In the genomic region with DNA sequence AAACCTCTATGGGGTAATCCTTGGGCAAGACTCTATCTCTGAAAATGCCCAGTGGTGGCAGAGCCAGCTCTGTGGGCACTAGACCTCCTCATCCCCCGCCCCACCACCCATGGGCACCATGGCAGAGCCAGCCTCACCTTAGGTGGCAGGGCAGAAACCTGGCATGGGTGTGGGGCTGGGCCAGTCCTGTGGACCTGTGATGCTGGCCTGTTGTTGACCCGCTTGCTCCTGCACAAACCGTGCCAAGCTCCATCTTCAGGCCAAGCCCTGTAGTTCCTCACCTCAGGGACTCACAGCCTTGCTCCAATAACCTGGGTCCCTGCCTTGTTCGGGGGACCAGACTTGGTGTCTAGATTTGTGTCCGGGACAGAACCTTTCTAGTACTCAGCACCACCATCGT, we compare ENCODE assay signal across 24 cellular contexts. TPM values are rescaled to one million over a fixed set of nuclear protein-coding genes. Genes with fewer than 3 reads are reported as not detected.
DNase-seq lines count a peak whose midpoint lies in the region; ATAC-seq and TF ChIP-seq lines count a peak whose summit lies in the region.
"Had no signal": no experiment of that assay in that cellular context is flagged by ENCODE, and none has a peak within 500 bp of the region (broad histone marks: within the 10 kb centered on the region; RNA-seq: fewer than 3 reads in every experiment).

No MANE protein-coding gene starts in this region.

- H3K36me3 ChIP-seq in left ventricle myocardium inferior = no peaks in the 10 kb centered on the region
- no peaks in the 10 kb centered on the region for H3K36me3 ChIP-seq in esophagus squamous epithelium
- no peaks in the 10 kb centered on the region for H3K36me3 ChIP-seq in psoas muscle (ENCODE audit: insufficient read depth in 1 of 2, low read depth in 1 of 2)
- H3K36me3 ChIP-seq: BE2C had no signal

- WGBS in esophagus squamous epithelium, 2 donors = 84 to 93% methylated on average over 3 to 5 of the region's 6 CpGs
- WGBS in psoas muscle, 3 donors = 82 to 88% (median 86%) methylated on average over 6 of the region's 6 CpGs

- DNase-seq in left ventricle myocardium inferior (no peak), left ventricle myocardium superior (no peak), esophagus squamous epithelium (lab: John Stamatoyannopoulos, UW) (no peak), psoas muscle (no peak), NCI-H1930 (lab: John Stamatoyannopoulos, UW) (no peak), COR-L47 (lab: John Stamatoyannopoulos, UW) (no peak), NCI-H146 treated with DMSO at 0.1 percent for 48 hours (lab: John Stamatoyannopoulos, UW; ENCODE audit: unreplicated experiment) (no peak)
- DNase-seq: activated CD4-positive, alpha-beta T cell treated with anti-CD3 and anti-CD28 coated beads, Interleukin-2, amount 10 ng/mL, durations not matched to agents 7 days and 5 days; BE2C; Caco-2; effector memory CD8-positive, alpha-beta T cell; GOT3; natural killer cell; NCI-H1417; NCI-H2171 treated with DMSO at 0.1 percent for 48 hours; NCI-H524 treated with DMSO at 0.1 percent for 48 hours; RPMI8226; testis had no signal

- peaks cover 43% of the 10 kb centered on the region for H3K4me1 ChIP-seq in left ventricle myocardium inferior
- peaks cover 11 to 43% (median 35%) of the 10 kb centered on the region in 3 donors for H3K4me1 ChIP-seq in esophagus squamous epithelium
- H3K4me1 ChIP-seq in psoas muscle = peaks cover 28% of the 10 kb centered on the region
- H3K4me1 ChIP-seq: parathyroid adenoma had no signal

- H3K27me3 ChIP-seq in left ventricle myocardium inferior (ENCODE audit: low read depth) (no peaks in the 10 kb centered on the region), esophagus squamous epithelium (no peaks in the 10 kb centered on the region), psoas muscle (ENCODE audit: insufficient read depth in 3 of 3, low read length in 2 of 3) (no peaks in the 10 kb centered on the region)
- H3K27me3 ChIP-seq: BE2C, testis had no signal

- no peak for TF ChIP-seq POLR2A in esophagus squamous epithelium (IDR thresholded peaks at IDR 0.05)

- H3K27ac ChIP-seq in left ventricle myocardium inferior (replicated peaks) (peak overlapping the region; percentile 100), esophagus squamous epithelium (peak overlapping the region in 3 of 4 donors; percentile 80 to 91 (median 85)), psoas muscle (peak overlapping the region; percentile 73)
- H3K27ac ChIP-seq: parathyroid adenoma, VCaP had no signal

- H3K9me3 ChIP-seq in left ventricle myocardium inferior (replicated peaks) = no peaks in the 10 kb centered on the region
- H3K9me3 ChIP-seq in esophagus squamous epithelium = no peaks in the 10 kb centered on the region
- no peaks in the 10 kb centered on the region for H3K9me3 ChIP-seq in psoas muscle
- H3K9me3 ChIP-seq: BE2C, Caco-2, testis had no signal

- TF ChIP-seq CTCF in left ventricle myocardium inferior (IDR thresholded peaks at IDR 0.05; ENCODE audit: borderline replicate concordance) (no peak), esophagus squamous epithelium (IDR thresholded peaks at IDR 0.05) (no peak), psoas muscle (IDR thresholded peaks at IDR 0.05) (no peak)

- H3K4me3 ChIP-seq in left ventricle myocardium inferior = no peak overlapping the region
- H3K4me3 ChIP-seq in esophagus squamous epithelium = no peak overlapping the region
- no peak overlapping the region for H3K4me3 ChIP-seq in psoas muscle
- H3K4me3 ChIP-seq: testis had no signal

- intact Hi-C loops in left ventricle myocardium inferior (cut with micrococcal nuclease) (no loop called here), left ventricle myocardium superior (cut with micrococcal nuclease) (no loop called here), esophagus squamous epithelium (cut with DNase I) (no loop called here), psoas muscle (cut with DNase I) (no loop called here)

- ATAC-seq in left ventricle myocardium superior = no peak
- ATAC-seq in psoas muscle = no peak
- ATAC-seq in HG03342 (IDR thresholded peaks at IDR 0.05; ENCODE audit: unreplicated experiment) = no peak
- ATAC-seq: activated naive CD4-positive, alpha-beta T cell treated with anti-CD3 and anti-CD28 coated beads, Interleukin-2, amount 50 U/mL, for 72 hours; activated T-helper 17 cell treated with anti-CD3 and anti-CD28 coated beads, Interleukin-2, amount 50 U/mL, for 72 hours; effector memory CD8-positive, alpha-beta T cell; natural killer cell; SK-N-SH treated with all-trans-retinoic acid at 6 μM for 48 hours had no signal

RNA-seq across cellular contexts. Expression of gene SERPINH1, which starts 8.9 kb away (rescaled TPM):
- total RNA-seq in left ventricle myocardium inferior = 57.6 TPM
- 58.5 TPM for total RNA-seq in left ventricle myocardium superior
- total RNA-seq in esophagus squamous epithelium = 10 to 100 TPM; 41.4 to 70.1 (median 46.5) TPM
- total RNA-seq in psoas muscle = 10 to 100 TPM; 27.7 to 43.3 (median 31.3) TPM
- 10 to 100 TPM; 11.6 to 29.8 (median 15.6) TPM for polyA plus RNA-seq in psoas muscle

RNA-seq across cellular contexts. Expression of gene GDPD5, which starts 27.4 kb away (rescaled TPM):
- total RNA-seq in left ventricle myocardium inferior (4.4 TPM), left ventricle myocardium superior (8.4 TPM), esophagus squamous epithelium (1 to 10 TPM in 3 of 4 donors, under 1 TPM in 1; 0.57 to 2.3 (median 1.6) TPM), psoas muscle (10 to 100 TPM; 10.3 to 16.5 (median 12.7) TPM)
- polyA plus RNA-seq in psoas muscle = 10 to 100 TPM in 1 of 3 donors, 1 to 10 TPM in 2; 2.7 to 13.1 (median 6.4) TPM
